ENCODE assay signal across 14 cellular contexts in genomic region chr17:37826497-37827115, GRCh38.
DNase-seq lines count a peak whose midpoint lies in the region; ATAC-seq, FAIRE-seq and TF ChIP-seq lines count a peak whose summit lies in the region.
"Had no signal": no experiment of that assay in that cellular context is flagged by ENCODE, and none has a peak within 500 bp of the region (broad histone marks: within the 10 kb centered on the region; RNA-seq: fewer than 3 reads in every experiment).

No MANE protein-coding gene starts in this region.

- no peaks in the 10 kb centered on the region for H3K27me3 Mint-ChIP-seq in stimulated activated memory B cell treated with anti-CD40 and anti-IgM and Interleukin-4, amounts not matched to agents 10 μg/mL and 1 μg/mL and 100 μg/mL, for 72 hours

- no peaks in the 10 kb centered on the region for H3K36me3 Mint-ChIP-seq in stimulated activated memory B cell treated with anti-CD40 and anti-IgM and Interleukin-4, amounts not matched to agents 10 μg/mL and 1 μg/mL and 100 μg/mL, for 72 hours

- H3K27me3 ChIP-seq in OCI-LY3 (ENCODE audit: low read depth, low read length) (no peaks in the 10 kb centered on the region), heart left ventricle (peaks cover 0 to 6% (median 0%) of the 10 kb centered on the region in 9 donors)
- H3K27me3 ChIP-seq: SJSA1 had no signal

- peak overlapping the region; percentile 94 for H2AFZ ChIP-seq in OCI-LY3 (ENCODE audit: low read depth, low read length)

- peaks cover 65% of the 10 kb centered on the region for H3K4me1 ChIP-seq in OCI-LY3 (ENCODE audit: low read length)
- H3K4me1 ChIP-seq in heart left ventricle, result peaks cover 0 to 49% (median 7%) of the 10 kb centered on the region in 12 donors

- intact Hi-C loops in heart left ventricle (cut with DNase I), result loop anchor here in 1 of 10 donors (10.0 kb wide), 1 partner anchor 182 kb away; the partner anchor contains the start of gene DDX52

- no peak overlapping the region for H3K27ac Mint-ChIP-seq in stimulated activated memory B cell treated with anti-CD40 and anti-IgM and Interleukin-4, amounts not matched to agents 10 μg/mL and 1 μg/mL and 100 μg/mL, for 72 hours
- H3K27ac Mint-ChIP-seq: activated CD4-positive, alpha-beta T cell treated with anti-CD3 and anti-CD28 coated beads, Interleukin-2, amount 10 ng/mL, durations not matched to agents 7 days and 5 days; HFFc6 had no signal

- H3K79me2 ChIP-seq in OCI-LY3 (ENCODE audit: low read length), result no peaks in the 10 kb centered on the region

- DNase-seq in NCI-H345 (lab: John Stamatoyannopoulos, UW) (peak; percentile 6), NCI-H345 treated with DMSO at 0.1 percent for 48 hours (lab: John Stamatoyannopoulos, UW; ENCODE audit: unreplicated experiment) (no peak), heart left ventricle (peak in 2 of 5 donors; percentile 31 to 41), GM19239 (ENCODE audit: insufficient read length, low spot score) (no peak), NCI-H1105 treated with DMSO at 0.1 percent for 48 hours (lab: John Stamatoyannopoulos, UW) (no peak)
- DNase-seq in stimulated activated CD4-positive, alpha-beta T cell treated with anti-CD3 and anti-CD28 coated beads, Interleukin-2, amount 100 ng/mL, for 48 hours, result no peak
- DNase-seq: activated CD4-positive, alpha-beta T cell treated with anti-CD3 and anti-CD28 coated beads, Interleukin-2, amount 10 ng/mL, durations not matched to agents 7 days and 5 days; DND-41; HFFc6 had no signal

- no peak for TF ChIP-seq POLR2A in heart left ventricle (IDR thresholded peaks at IDR 0.05)

- H3K36me3 ChIP-seq in OCI-LY3 (replicated peaks; ENCODE audit: low read depth, low read length) (no peaks in the 10 kb centered on the region), heart left ventricle (no peaks in the 10 kb centered on the region)
- H3K36me3 ChIP-seq: SJSA1, thoracic aorta had no signal

- H3K4me3 Mint-ChIP-seq in stimulated activated memory B cell treated with anti-CD40 and anti-IgM and Interleukin-4, amounts not matched to agents 10 μg/mL and 1 μg/mL and 100 μg/mL, for 72 hours, result no peak overlapping the region
- H3K4me3 Mint-ChIP-seq: activated CD4-positive, alpha-beta T cell treated with anti-CD3 and anti-CD28 coated beads, Interleukin-2, amount 10 ng/mL, durations not matched to agents 7 days and 5 days; HFFc6 had no signal

- H3K9me3 ChIP-seq in OCI-LY3 (ENCODE audit: insufficient read depth, low read length) (no peaks in the 10 kb centered on the region), heart left ventricle (no peaks in the 10 kb centered on the region)
- H3K9me3 ChIP-seq: SJSA1, thoracic aorta had no signal

- peak overlapping the region; percentile 56 for H3K9ac ChIP-seq in OCI-LY3 (ENCODE audit: low read length)

- H3K4me1 Mint-ChIP-seq in stimulated activated memory B cell treated with anti-CD40 and anti-IgM and Interleukin-4, amounts not matched to agents 10 μg/mL and 1 μg/mL and 100 μg/mL, for 72 hours, result peaks cover 46% of the 10 kb centered on the region

- H3K4me3 ChIP-seq in OCI-LY3 (ENCODE audit: low read length), result peak overlapping the region; percentile 30
- no peak overlapping the region for H3K4me3 ChIP-seq in heart left ventricle
- H3K4me3 ChIP-seq: SJSA1, thoracic aorta had no signal

- ATAC-seq in heart left ventricle, result peak in 3 of 4 donors; percentile 9 to 53 (median 22)
- peak; percentile 71 for ATAC-seq in stimulated activated memory B cell treated with anti-CD40 and anti-IgM and Interleukin-4, amounts not matched to agents 10 μg/mL and 1 μg/mL and 100 μg/mL, for 72 hours

- TF ChIP-seq CTCF in OCI-LY3 (IDR thresholded peaks at IDR 0.05; ENCODE audit: low read depth, low read length) (no peak), heart left ventricle (IDR thresholded peaks at IDR 0.05) (no peak)

- H3K27ac ChIP-seq in OCI-LY3 (ENCODE audit: low read length) (peak overlapping the region; percentile 69), heart left ventricle (peak overlapping the region in 1 of 12 donors; percentile 66)
- H3K27ac ChIP-seq: SJSA1, thoracic aorta had no signal

- FAIRE-seq in GM19239 (lab: Jason Lieb, UNC), result no peak
- FAIRE-seq: GM18507 had no signal

- no peaks in the 10 kb centered on the region for H4K20me1 ChIP-seq in OCI-LY3 (ENCODE audit: insufficient read depth, low read length)

- no peaks in the 10 kb centered on the region for H3K9me3 Mint-ChIP-seq in stimulated activated memory B cell treated with anti-CD40 and anti-IgM and Interleukin-4, amounts not matched to agents 10 μg/mL and 1 μg/mL and 100 μg/mL, for 72 hours
- H3K9me3 Mint-ChIP-seq: activated CD4-positive, alpha-beta T cell treated with anti-CD3 and anti-CD28 coated beads, Interleukin-2, amount 10 ng/mL, durations not matched to agents 7 days and 5 days; HFFc6 had no signal

- H3K4me2 ChIP-seq in OCI-LY3 (ENCODE audit: low read length), result peak overlapping the region; percentile 69

- WGBS in heart left ventricle, 4 donors, result 79 to 88% (median 82%) methylated on average over 4 of the region's 4 CpGs
